ENCODE assay signal across 9 cellular contexts in genomic region chr1:183209533-183210158, GRCh38. TPM values are rescaled to one million over a fixed set of nuclear protein-coding genes. Genes with fewer than 3 reads are reported as not detected.
A peak's percentile ranks its signal among the peaks of the same experiment; 100 is the strongest.
DNase-seq lines count a peak whose midpoint lies in the region; ATAC-seq and TF ChIP-seq lines count a peak whose summit lies in the region.
"Had no signal": no experiment of that assay in that cellular context is flagged by ENCODE, and none has a peak within 500 bp of the region (broad histone marks: within the 10 kb centered on the region; RNA-seq: fewer than 3 reads in every experiment).

No MANE protein-coding gene starts in this region.

- no peaks in the 10 kb centered on the region for H3K4me1 Mint-ChIP-seq in activated CD4-positive, alpha-beta memory T cell treated with anti-CD3 and anti-CD28 coated beads for 36 hours (ENCODE audit: low read depth)

- H3K14ac ChIP-seq in neuronal stem cell (ENCODE audit: low read length): no peak overlapping the region

- H3K9me3 Mint-ChIP-seq in activated CD4-positive, alpha-beta memory T cell treated with anti-CD3 and anti-CD28 coated beads for 36 hours: no peaks in the 10 kb centered on the region

- H2AFZ ChIP-seq in neuronal stem cell (ENCODE audit: low read length): no peak overlapping the region

- H3K36me3 Mint-ChIP-seq in activated CD4-positive, alpha-beta memory T cell treated with anti-CD3 and anti-CD28 coated beads for 36 hours: no peaks in the 10 kb centered on the region

- no peak for TF ChIP-seq CTCF in A673 (conservative IDR thresholded peaks at IDR 0.05; ENCODE audit: low read depth, low read length)
- no peak for TF ChIP-seq CTCF in epithelial cell of proximal tubule (conservative IDR thresholded peaks at IDR 0.05; ENCODE audit: low read depth, low read length)

- no peak overlapping the region for H3K27ac Mint-ChIP-seq in activated CD4-positive, alpha-beta memory T cell treated with anti-CD3 and anti-CD28 coated beads for 36 hours

- no peak overlapping the region for H2BK5ac ChIP-seq in neuronal stem cell (ENCODE audit: low read length)

- H3K36me3 ChIP-seq in A673 (ENCODE audit: insufficient read depth, low read length, poor library complexity, severe bottlenecking) (no peaks in the 10 kb centered on the region), neuronal stem cell (replicated peaks in 1 of 2; ENCODE audit: control insufficient read depth in 2 of 2, insufficient read depth in 2 of 2, low read length in 2 of 2) (no peaks in the 10 kb centered on the region)
- H3K36me3 ChIP-seq: SJSA1 had no signal

- no peak overlapping the region for H3K4me2 ChIP-seq in neuronal stem cell (ENCODE audit: insufficient read depth, low read length, poor library complexity, severe bottlenecking)

- no peak overlapping the region for H3K18ac ChIP-seq in neuronal stem cell (ENCODE audit: low read length)

- ATAC-seq in GM18907 (IDR thresholded peaks at IDR 0.05; ENCODE audit: unreplicated experiment) (peak; percentile 75), GM19397 (IDR thresholded peaks at IDR 0.05; ENCODE audit: unreplicated experiment) (no peak)

- DNase-seq in A673 (ENCODE audit: low spot score) (peak; percentile 20), NCI-H1694 treated with DMSO at 0.1 percent for 48 hours (lab: John Stamatoyannopoulos, UW) (peak; percentile 71), epithelial cell of proximal tubule (ENCODE audit: low read depth) (peak; percentile 77), neuronal stem cell (ENCODE audit: low spot score) (no peak), NCI-H187 treated with DMSO at 0.1 percent for 48 hours (lab: John Stamatoyannopoulos, UW) (no peak)
- no peak for DNase-seq in activated CD4-positive, alpha-beta memory T cell treated with anti-CD3 and anti-CD28 coated beads for 36 hours

- no peaks in the 10 kb centered on the region for H3K9me3 ChIP-seq in A673 (ENCODE audit: low read depth, low read length, poor library complexity, severe bottlenecking)
- no peaks in the 10 kb centered on the region for H3K9me3 ChIP-seq in neuronal stem cell (replicated peaks in 1 of 2; ENCODE audit: control insufficient read depth in 2 of 2, insufficient read depth in 1 of 2, low read depth in 1 of 2, low read length in 2 of 2)
- H3K9me3 ChIP-seq: SJSA1 had no signal

- no peak overlapping the region for H2BK15ac ChIP-seq in neuronal stem cell (ENCODE audit: low read length)

- no peak overlapping the region for H3K9ac ChIP-seq in neuronal stem cell (ENCODE audit: low read depth, low read length, poor library complexity)

- H4K8ac ChIP-seq in neuronal stem cell (ENCODE audit: low read depth, low read length): no peak overlapping the region

- CTCF ChIA-PET in A673 (lab: Charles Lee): no interaction called here
- CTCF ChIA-PET in activated CD4-positive, alpha-beta memory T cell treated with anti-CD3 and anti-CD28 coated beads for 36 hours (lab: Charles Lee): interaction anchor here (1.2 kb wide), 1 partner anchor 18 kb away, joined by 3 read pairs; no protein-coding TSS in a partner anchor

- no peak overlapping the region for H2AK5ac ChIP-seq in neuronal stem cell (ENCODE audit: low read depth, low read length)

- no peak overlapping the region for H4K91ac ChIP-seq in neuronal stem cell (ENCODE audit: low read depth, low read length, poor library complexity)

- H3K79me1 ChIP-seq in neuronal stem cell (ENCODE audit: low read depth, low read length): no peaks in the 10 kb centered on the region

- intact Hi-C loops in A673 (cut with micrococcal nuclease; ENCODE audit: unreplicated experiment): no loop called here
- intact Hi-C loops in activated CD4-positive, alpha-beta memory T cell treated with anti-CD3 and anti-CD28 coated beads for 36 hours (cut with micrococcal nuclease): no loop called here

- no peak overlapping the region for H3K4me3 Mint-ChIP-seq in activated CD4-positive, alpha-beta memory T cell treated with anti-CD3 and anti-CD28 coated beads for 36 hours

- POLR2A ChIA-PET in A673 (lab: Charles Lee; ENCODE audit: low non-redundant PET): no interaction called here
- POLR2A ChIA-PET in activated CD4-positive, alpha-beta memory T cell treated with anti-CD3 and anti-CD28 coated beads for 36 hours (lab: Charles Lee): no interaction called here

- no peak overlapping the region for H3K23ac ChIP-seq in neuronal stem cell (ENCODE audit: low read depth, low read length, poor library complexity)

- BruUV-seq in A673 (replicated peaks; lab: Mats Ljungman, UMichigan): no TSS peak

- H3K27me3 Mint-ChIP-seq in activated CD4-positive, alpha-beta memory T cell treated with anti-CD3 and anti-CD28 coated beads for 36 hours: peaks cover 14% of the 10 kb centered on the region

- H2BK120ac ChIP-seq in neuronal stem cell (ENCODE audit: low read depth, low read length): no peak overlapping the region

- H3K27me3 ChIP-seq in A673 (replicated peaks; ENCODE audit: insufficient read depth, low read depth, low read length, poor library complexity) (no peaks in the 10 kb centered on the region), neuronal stem cell (ENCODE audit: control insufficient read depth in 3 of 3, insufficient read depth in 3 of 3, low read depth in 1 of 3, low read length in 3 of 3) (no peaks in the 10 kb centered on the region)
- H3K27me3 ChIP-seq: SJSA1 had no signal

- H3K4me1 ChIP-seq in A673 (ENCODE audit: insufficient read depth, low read length, poor library complexity, severe bottlenecking) (no peaks in the 10 kb centered on the region), neuronal stem cell (ENCODE audit: control insufficient read depth in 2 of 2, insufficient read depth in 1 of 2, low read depth in 1 of 2, low read length in 2 of 2) (no peaks in the 10 kb centered on the region)

- H3K4ac ChIP-seq in neuronal stem cell (ENCODE audit: low read length): no peak overlapping the region

- H3K4me3 ChIP-seq in A673 (ENCODE audit: low read depth, low read length, poor library complexity, severe bottlenecking): no peak overlapping the region
- H3K4me3 ChIP-seq in epithelial cell of proximal tubule (ENCODE audit: low read depth, low read length): no peak overlapping the region
- H3K4me3 ChIP-seq in neuronal stem cell (ENCODE audit: low read length in 2 of 2): no peak overlapping the region
- H3K4me3 ChIP-seq: SJSA1 had no signal

- H3K27ac ChIP-seq in A673 (ENCODE audit: low read depth, low read length, poor library complexity, severe bottlenecking): no peak overlapping the region
- H3K27ac ChIP-seq in neuronal stem cell (replicated peaks; ENCODE audit: low read length): no peak overlapping the region
- H3K27ac ChIP-seq: SJSA1 had no signal

- H2BK12ac ChIP-seq in neuronal stem cell (ENCODE audit: low read length): no peak overlapping the region

RNA-seq across cellular contexts. Expression of gene LAMC2, which starts 23.6 kb away (rescaled TPM):
- 0.11 and 0.26 TPM in 2 replicates for total RNA-seq in A673 (2021)
- 255 and 382 TPM in 2 replicates for total RNA-seq in epithelial cell of proximal tubule
- 0.20 TPM for polyA plus RNA-seq in neuronal stem cell (2013, experiment 1 of 2)
- 0.25 TPM for polyA plus RNA-seq in neuronal stem cell (2013, experiment 2 of 2)
- not detected for total RNA-seq in activated CD4-positive, alpha-beta memory T cell treated with anti-CD3 and anti-CD28 coated beads for 36 hours

Comparison
In these comparisons a context has a peak if more than half of its experiments do, and no peak if none do; other contexts are left out.
1. DNase-seq: peak in A673 (single experiment), NCI-H1694 treated with DMSO at 0.1 percent for 48 hours (single experiment) and epithelial cell of proximal tubule (single experiment); none in neuronal stem cell (single experiment), activated CD4-positive, alpha-beta memory T cell treated with anti-CD3 and anti-CD28 coated beads for 36 hours (single experiment) and NCI-H187 treated with DMSO at 0.1 percent for 48 hours (single experiment).
2. RNA of gene LAMC2, which starts 23.6 kb away (total RNA-seq): 255 to 382 TPM in epithelial cell of proximal tubule; 0.11 to 0.26 TPM in A673 and not detected in activated CD4-positive, alpha-beta memory T cell treated with anti-CD3 and anti-CD28 coated beads for 36 hours; every median in the first group is over 100 times any median in the second.